ENCODE assay signal across 8 cellular contexts in the genomic region with DNA sequence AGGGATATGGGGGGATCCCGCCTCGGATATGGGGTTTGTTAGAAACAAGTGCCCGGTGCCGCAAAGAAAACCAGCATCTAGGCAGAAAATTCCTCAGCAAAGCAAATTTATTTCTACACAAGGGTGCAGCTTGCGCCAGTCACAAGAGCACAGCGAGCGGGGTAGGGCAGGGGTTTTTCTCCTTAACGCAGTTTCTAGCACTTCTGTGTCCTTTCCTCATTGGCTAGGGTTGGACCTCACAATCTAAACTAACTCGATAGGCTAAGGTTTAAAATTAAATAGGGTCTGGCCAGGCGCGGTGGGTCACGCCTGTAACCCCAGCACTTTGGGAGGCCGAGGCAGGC.
A peak's percentile ranks its signal among the peaks of the same experiment; 100 is the strongest.
DNase-seq lines count a peak whose midpoint lies in the region; ATAC-seq lines count a peak whose summit lies in the region.

No MANE protein-coding gene starts in this region.

- no peaks in the 10 kb centered on the region for H3K9me3 ChIP-seq in endocrine pancreas (ENCODE audit: control insufficient read depth, low read length)

- peak overlapping the region; percentile 54 for H3K9ac ChIP-seq in endocrine pancreas (ENCODE audit: control insufficient read depth, insufficient read depth, low read length)

- no peaks in the 10 kb centered on the region for H3K4me1 ChIP-seq in endocrine pancreas (ENCODE audit: control insufficient read depth, insufficient read depth, low read length)

- no peaks in the 10 kb centered on the region for H3K27me3 ChIP-seq in endocrine pancreas (ENCODE audit: control insufficient read depth, insufficient read depth, low read length)

- DNase-seq in NCI-H1417 (lab: John Stamatoyannopoulos, UW) (peak; percentile 6 to 63 (median 59)), NCI-H1417 treated with DMSO at 0.1 percent for 48 hours (lab: John Stamatoyannopoulos, UW) (no peak), RPMI8226 (peak; percentile 19), midbrain (lab: John Stamatoyannopoulos, UW) (peak; percentile 3), SIG-M5 (lab: John Stamatoyannopoulos, UW) (no peak), pons (ENCODE audit: low spot score) (no peak)

- H3K4me3 ChIP-seq in endocrine pancreas (ENCODE audit: control insufficient read depth, insufficient read depth, low read length) = no peak overlapping the region

- no peaks in the 10 kb centered on the region for H3K36me3 ChIP-seq in endocrine pancreas (ENCODE audit: control insufficient read depth, insufficient read depth, low read length)

- no peak for ATAC-seq in HG03460 (IDR thresholded peaks at IDR 0.05; ENCODE audit: unreplicated experiment)

Comparison
In these comparisons a context has a peak if more than half of its experiments do, and no peak if none do; other contexts are left out.
1. DNase-seq: peak in NCI-H1417 (3 of 3), RPMI8226 (single experiment) and midbrain (single experiment); none in NCI-H1417 treated with DMSO at 0.1 percent for 48 hours (single experiment), SIG-M5 (single experiment) and pons (single experiment).